16 cellular contexts compared by ENCODE assay signal in the genomic region with DNA sequence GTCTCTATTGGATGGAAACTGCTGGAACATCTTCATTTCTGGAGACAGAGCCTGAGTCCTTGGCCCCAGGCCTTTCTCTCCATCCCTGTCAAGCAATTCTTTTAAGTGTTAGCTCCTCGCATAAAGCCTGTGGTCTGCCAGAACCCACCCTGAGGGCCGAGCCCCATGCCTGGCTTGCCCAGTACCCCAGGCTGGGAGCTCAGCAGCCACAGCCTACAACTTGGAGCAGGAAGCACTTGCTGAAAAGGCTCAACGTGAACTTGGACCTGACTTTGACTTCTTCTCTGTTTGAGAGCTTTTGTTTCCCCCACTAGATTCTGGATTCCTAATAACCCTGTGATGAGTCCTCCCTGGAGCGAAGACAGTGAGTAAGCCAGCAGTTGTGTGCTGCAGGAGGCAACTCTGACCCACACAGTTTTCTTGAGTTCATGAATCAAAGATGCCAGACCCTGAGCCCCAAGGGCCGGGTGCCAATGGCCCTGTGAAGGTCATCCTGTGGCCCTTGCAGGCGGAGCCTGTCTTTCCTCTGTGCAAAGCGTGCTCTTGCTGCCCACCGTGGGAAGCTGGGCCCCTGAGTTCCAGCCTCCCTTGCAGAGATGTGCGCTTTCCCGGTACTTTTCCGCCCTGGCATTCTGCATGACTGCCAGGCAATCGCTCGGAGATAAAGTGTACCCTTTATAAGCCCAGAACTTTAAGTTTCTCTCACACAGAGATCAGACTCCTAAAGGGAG.
"Had no signal": no experiment of that assay in that cellular context is flagged by ENCODE, and none has a peak within 500 bp of the region (broad histone marks: within the 10 kb centered on the region; RNA-seq: fewer than 3 reads in every experiment).

No MANE protein-coding gene starts in this region.

- H3K27ac ChIP-seq: esophagus muscularis mucosa, vagina had no signal

- H3K4me1 ChIP-seq: vagina had no signal

- H3K9me3 ChIP-seq: esophagus muscularis mucosa, vagina had no signal

- H3K4me3 ChIP-seq: esophagus muscularis mucosa, skin epidermis, vagina had no signal

- H3K4me3 Mint-ChIP-seq: activated CD4-positive, alpha-beta memory T cell treated with anti-CD3 and anti-CD28 coated beads, Interleukin-2, amount 10 ng/mL, durations not matched to agents 7 days and 5 days; activated CD8-positive, alpha-beta memory T cell treated with anti-CD3 and anti-CD28 coated beads, Interleukin-2, amount 10 ng/mL, durations not matched to agents 7 days and 5 days; activated naive CD8-positive, alpha-beta T cell treated with anti-CD3 and anti-CD28 coated beads, Interleukin-2, amount 10 ng/mL, durations not matched to agents 7 days and 5 days; nephron progenitor cell; stimulated activated memory B cell treated with anti-CD40 and anti-IgM and Interleukin-4, amounts not matched to agents 10 μg/mL and 1 μg/mL and 100 μg/mL, for 72 hours had no signal

- H3K4me1 Mint-ChIP-seq: activated CD4-positive, alpha-beta memory T cell treated with anti-CD3 and anti-CD28 coated beads, Interleukin-2, amount 10 ng/mL, durations not matched to agents 7 days and 5 days; activated CD8-positive, alpha-beta memory T cell treated with anti-CD3 and anti-CD28 coated beads, Interleukin-2, amount 10 ng/mL, durations not matched to agents 7 days and 5 days; activated naive CD8-positive, alpha-beta T cell treated with anti-CD3 and anti-CD28 coated beads, Interleukin-2, amount 10 ng/mL, durations not matched to agents 7 days and 5 days; nephron progenitor cell; stimulated activated memory B cell treated with anti-CD40 and anti-IgM and Interleukin-4, amounts not matched to agents 10 μg/mL and 1 μg/mL and 100 μg/mL, for 72 hours had no signal

- H3K27ac Mint-ChIP-seq: activated CD4-positive, alpha-beta memory T cell treated with anti-CD3 and anti-CD28 coated beads, Interleukin-2, amount 10 ng/mL, durations not matched to agents 7 days and 5 days; activated CD8-positive, alpha-beta memory T cell treated with anti-CD3 and anti-CD28 coated beads, Interleukin-2, amount 10 ng/mL, durations not matched to agents 7 days and 5 days; activated naive CD8-positive, alpha-beta T cell treated with anti-CD3 and anti-CD28 coated beads, Interleukin-2, amount 10 ng/mL, durations not matched to agents 7 days and 5 days; activated T-helper 2 cell treated with anti-CD3 and anti-CD28 coated beads, Interferon-gamma antibody, Interleukin-2, Interleukin-4, amounts not matched to agents 10 μg/mL and 5 μg/mL and 100 μg/mL, durations not matched to agents 14 hours and 24 hours and 36 hours; nephron progenitor cell; progenitor cell of endocrine pancreas; stimulated activated memory B cell treated with anti-CD40 and anti-IgM and Interleukin-4, amounts not matched to agents 10 μg/mL and 1 μg/mL and 100 μg/mL, for 72 hours had no signal

- H3K36me3 ChIP-seq: esophagus muscularis mucosa, vagina had no signal

- H3K27me3 Mint-ChIP-seq: activated CD4-positive, alpha-beta memory T cell treated with anti-CD3 and anti-CD28 coated beads, Interleukin-2, amount 10 ng/mL, durations not matched to agents 7 days and 5 days; progenitor cell of endocrine pancreas had no signal

- H3K9me3 Mint-ChIP-seq: activated CD4-positive, alpha-beta memory T cell treated with anti-CD3 and anti-CD28 coated beads, Interleukin-2, amount 10 ng/mL, durations not matched to agents 7 days and 5 days; activated naive CD8-positive, alpha-beta T cell treated with anti-CD3 and anti-CD28 coated beads, Interleukin-2, amount 10 ng/mL, durations not matched to agents 7 days and 5 days; activated T-helper 2 cell treated with anti-CD3 and anti-CD28 coated beads, Interferon-gamma antibody, Interleukin-2, Interleukin-4, amounts not matched to agents 10 μg/mL and 5 μg/mL and 100 μg/mL, durations not matched to agents 14 hours and 24 hours and 36 hours had no signal

- H3K27me3 ChIP-seq: vagina had no signal

- ATAC-seq: activated CD8-positive, alpha-beta memory T cell treated with anti-CD3 and anti-CD28 coated beads, Interleukin-2, amount 10 ng/mL, durations not matched to agents 7 days and 5 days; stimulated activated memory B cell treated with anti-CD40 and anti-IgM and Interleukin-4, amounts not matched to agents 10 μg/mL and 1 μg/mL and 100 μg/mL, for 72 hours had no signal

- DNase-seq: activated CD4-positive, alpha-beta memory T cell treated with anti-CD3 and anti-CD28 coated beads, Interleukin-2, amount 10 ng/mL, durations not matched to agents 7 days and 5 days; activated CD4-positive, alpha-beta T cell treated with anti-CD3 and anti-CD28 coated beads for 48 hours; activated CD4-positive, CD25-positive, alpha-beta regulatory T cell; activated CD8-positive, alpha-beta memory T cell treated with anti-CD3 and anti-CD28 coated beads, Interleukin-2, amount 10 ng/mL, durations not matched to agents 7 days and 5 days; activated naive CD4-positive, alpha-beta T cell treated with Interleukin-2 at 50 U/mL for 16 hours; activated naive CD8-positive, alpha-beta T cell treated with anti-CD3 and anti-CD28 coated beads, Interleukin-2, amount 10 ng/mL, durations not matched to agents 7 days and 5 days; effector memory CD4-positive, alpha-beta T cell; mesendoderm; nephron progenitor cell; stimulated activated CD4-positive, alpha-beta T cell treated with anti-CD3 and anti-CD28 coated beads, Interleukin-4, amount 100 ng/mL, for 24 hours had no signal

- H3K36me3 Mint-ChIP-seq: activated CD8-positive, alpha-beta memory T cell treated with anti-CD3 and anti-CD28 coated beads, Interleukin-2, amount 10 ng/mL, durations not matched to agents 7 days and 5 days; activated naive CD8-positive, alpha-beta T cell treated with anti-CD3 and anti-CD28 coated beads, Interleukin-2, amount 10 ng/mL, durations not matched to agents 7 days and 5 days; stimulated activated memory B cell treated with anti-CD40 and anti-IgM and Interleukin-4, amounts not matched to agents 10 μg/mL and 1 μg/mL and 100 μg/mL, for 72 hours had no signal
